ENCODE assay signal across 1 cellular context in genomic region chr11:606245-606644, GRCh38.
TF ChIP-seq lines count a peak whose summit lies in the region.

No MANE protein-coding gene starts in this region.

TF ChIP-seq in H1, 55 proteins besides CTCF, POLR2A, EP300 and RAD21:
- no peak for TF ChIP-seq KDM4A (IDR thresholded peaks at IDR 0.05; ENCODE audit: low read depth, low read length, severe bottlenecking)
- TF ChIP-seq SP2 (IDR thresholded peaks at IDR 0.05; ENCODE audit: low read length) = no peak
- TF ChIP-seq, protein P1, sequence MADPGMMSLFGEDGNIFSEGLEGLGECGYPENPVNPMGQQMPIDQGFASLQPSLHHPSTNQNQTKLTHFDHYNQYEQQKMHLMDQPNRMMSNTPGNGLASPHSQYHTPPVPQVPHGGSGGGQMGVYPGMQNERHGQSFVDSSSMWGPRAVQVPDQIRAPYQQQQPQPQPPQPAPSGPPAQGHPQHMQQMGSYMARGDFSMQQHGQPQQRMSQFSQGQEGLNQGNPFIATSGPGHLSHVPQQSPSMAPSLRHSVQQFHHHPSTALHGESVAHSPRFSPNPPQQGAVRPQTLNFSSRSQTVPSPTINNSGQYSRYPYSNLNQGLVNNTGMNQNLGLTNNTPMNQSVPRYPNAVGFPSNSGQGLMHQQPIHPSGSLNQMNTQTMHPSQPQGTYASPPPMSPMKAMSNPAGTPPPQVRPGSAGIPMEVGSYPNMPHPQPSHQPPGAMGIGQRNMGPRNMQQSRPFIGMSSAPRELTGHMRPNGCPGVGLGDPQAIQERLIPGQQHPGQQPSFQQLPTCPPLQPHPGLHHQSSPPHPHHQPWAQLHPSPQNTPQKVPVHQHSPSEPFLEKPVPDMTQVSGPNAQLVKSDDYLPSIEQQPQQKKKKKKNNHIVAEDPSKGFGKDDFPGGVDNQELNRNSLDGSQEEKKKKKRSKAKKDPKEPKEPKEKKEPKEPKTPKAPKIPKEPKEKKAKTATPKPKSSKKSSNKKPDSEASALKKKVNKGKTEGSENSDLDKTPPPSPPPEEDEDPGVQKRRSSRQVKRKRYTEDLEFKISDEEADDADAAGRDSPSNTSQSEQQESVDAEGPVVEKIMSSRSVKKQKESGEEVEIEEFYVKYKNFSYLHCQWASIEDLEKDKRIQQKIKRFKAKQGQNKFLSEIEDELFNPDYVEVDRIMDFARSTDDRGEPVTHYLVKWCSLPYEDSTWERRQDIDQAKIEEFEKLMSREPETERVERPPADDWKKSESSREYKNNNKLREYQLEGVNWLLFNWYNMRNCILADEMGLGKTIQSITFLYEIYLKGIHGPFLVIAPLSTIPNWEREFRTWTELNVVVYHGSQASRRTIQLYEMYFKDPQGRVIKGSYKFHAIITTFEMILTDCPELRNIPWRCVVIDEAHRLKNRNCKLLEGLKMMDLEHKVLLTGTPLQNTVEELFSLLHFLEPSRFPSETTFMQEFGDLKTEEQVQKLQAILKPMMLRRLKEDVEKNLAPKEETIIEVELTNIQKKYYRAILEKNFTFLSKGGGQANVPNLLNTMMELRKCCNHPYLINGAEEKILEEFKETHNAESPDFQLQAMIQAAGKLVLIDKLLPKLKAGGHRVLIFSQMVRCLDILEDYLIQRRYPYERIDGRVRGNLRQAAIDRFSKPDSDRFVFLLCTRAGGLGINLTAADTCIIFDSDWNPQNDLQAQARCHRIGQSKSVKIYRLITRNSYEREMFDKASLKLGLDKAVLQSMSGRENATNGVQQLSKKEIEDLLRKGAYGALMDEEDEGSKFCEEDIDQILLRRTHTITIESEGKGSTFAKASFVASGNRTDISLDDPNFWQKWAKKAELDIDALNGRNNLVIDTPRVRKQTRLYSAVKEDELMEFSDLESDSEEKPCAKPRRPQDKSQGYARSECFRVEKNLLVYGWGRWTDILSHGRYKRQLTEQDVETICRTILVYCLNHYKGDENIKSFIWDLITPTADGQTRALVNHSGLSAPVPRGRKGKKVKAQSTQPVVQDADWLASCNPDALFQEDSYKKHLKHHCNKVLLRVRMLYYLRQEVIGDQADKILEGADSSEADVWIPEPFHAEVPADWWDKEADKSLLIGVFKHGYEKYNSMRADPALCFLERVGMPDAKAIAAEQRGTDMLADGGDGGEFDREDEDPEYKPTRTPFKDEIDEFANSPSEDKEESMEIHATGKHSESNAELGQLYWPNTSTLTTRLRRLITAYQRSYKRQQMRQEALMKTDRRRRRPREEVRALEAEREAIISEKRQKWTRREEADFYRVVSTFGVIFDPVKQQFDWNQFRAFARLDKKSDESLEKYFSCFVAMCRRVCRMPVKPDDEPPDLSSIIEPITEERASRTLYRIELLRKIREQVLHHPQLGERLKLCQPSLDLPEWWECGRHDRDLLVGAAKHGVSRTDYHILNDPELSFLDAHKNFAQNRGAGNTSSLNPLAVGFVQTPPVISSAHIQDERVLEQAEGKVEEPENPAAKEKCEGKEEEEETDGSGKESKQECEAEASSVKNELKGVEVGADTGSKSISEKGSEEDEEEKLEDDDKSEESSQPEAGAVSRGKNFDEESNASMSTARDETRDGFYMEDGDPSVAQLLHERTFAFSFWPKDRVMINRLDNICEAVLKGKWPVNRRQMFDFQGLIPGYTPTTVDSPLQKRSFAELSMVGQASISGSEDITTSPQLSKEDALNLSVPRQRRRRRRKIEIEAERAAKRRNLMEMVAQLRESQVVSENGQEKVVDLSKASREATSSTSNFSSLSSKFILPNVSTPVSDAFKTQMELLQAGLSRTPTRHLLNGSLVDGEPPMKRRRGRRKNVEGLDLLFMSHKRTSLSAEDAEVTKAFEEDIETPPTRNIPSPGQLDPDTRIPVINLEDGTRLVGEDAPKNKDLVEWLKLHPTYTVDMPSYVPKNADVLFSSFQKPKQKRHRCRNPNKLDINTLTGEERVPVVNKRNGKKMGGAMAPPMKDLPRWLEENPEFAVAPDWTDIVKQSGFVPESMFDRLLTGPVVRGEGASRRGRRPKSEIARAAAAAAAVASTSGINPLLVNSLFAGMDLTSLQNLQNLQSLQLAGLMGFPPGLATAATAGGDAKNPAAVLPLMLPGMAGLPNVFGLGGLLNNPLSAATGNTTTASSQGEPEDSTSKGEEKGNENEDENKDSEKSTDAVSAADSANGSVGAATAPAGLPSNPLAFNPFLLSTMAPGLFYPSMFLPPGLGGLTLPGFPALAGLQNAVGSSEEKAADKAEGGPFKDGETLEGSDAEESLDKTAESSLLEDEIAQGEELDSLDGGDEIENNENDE (IDR thresholded peaks at IDR 0.05; ENCODE audit: insufficient replicate concordance, low read length) = no peak
- no peak for TF ChIP-seq GABPA (IDR thresholded peaks at IDR 0.05; ENCODE audit: borderline replicate concordance, insufficient read depth, low read length)
- no peak for TF ChIP-seq EZH2 (IDR thresholded peaks at IDR 0.05; ENCODE audit: low read depth, low read length, severe bottlenecking)
- no peak for TF ChIP-seq SIX5 (IDR thresholded peaks at IDR 0.05; ENCODE audit: low read depth, low read length)
- TF ChIP-seq, protein P2, sequence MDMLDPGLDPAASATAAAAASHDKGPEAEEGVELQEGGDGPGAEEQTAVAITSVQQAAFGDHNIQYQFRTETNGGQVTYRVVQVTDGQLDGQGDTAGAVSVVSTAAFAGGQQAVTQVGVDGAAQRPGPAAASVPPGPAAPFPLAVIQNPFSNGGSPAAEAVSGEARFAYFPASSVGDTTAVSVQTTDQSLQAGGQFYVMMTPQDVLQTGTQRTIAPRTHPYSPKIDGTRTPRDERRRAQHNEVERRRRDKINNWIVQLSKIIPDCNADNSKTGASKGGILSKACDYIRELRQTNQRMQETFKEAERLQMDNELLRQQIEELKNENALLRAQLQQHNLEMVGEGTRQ (IDR thresholded peaks at IDR 0.05; ENCODE audit: low read length) = no peak
- no peak for TF ChIP-seq SP1 (IDR thresholded peaks at IDR 0.05; ENCODE audit: low read depth, low read length)
TF ChIP-seq in H1: peak in this region for 0.
